Comparison of ENCODE assay signal across 26 cellular contexts in the genomic region with DNA sequence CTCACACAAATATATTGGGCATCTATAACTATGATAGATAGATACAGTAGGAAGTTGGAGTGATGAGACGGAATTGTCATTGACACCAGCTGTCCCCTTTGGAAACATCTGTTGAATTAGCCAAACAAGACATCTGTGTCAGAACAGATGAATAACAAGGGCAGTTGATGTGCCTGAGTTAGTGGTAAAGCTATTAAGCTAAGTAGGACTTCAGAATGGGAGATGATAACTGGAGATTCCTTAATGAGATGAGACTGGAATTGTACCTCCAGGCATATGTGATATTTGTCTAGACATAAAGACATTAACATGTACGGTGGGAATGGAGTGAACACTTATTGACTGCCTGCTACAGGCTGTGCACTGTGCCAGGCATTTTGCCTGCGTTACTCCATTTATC.
"Had no signal": no experiment of that assay in that cellular context is flagged by ENCODE, and none has a peak within 500 bp of the region (broad histone marks: within the 10 kb centered on the region; RNA-seq: fewer than 3 reads in every experiment).

No MANE protein-coding gene starts in this region.

- H3K4me2 ChIP-seq: hepatocyte, smooth muscle cell had no signal

- H2AFZ ChIP-seq: hepatocyte had no signal

- H3K4me3 ChIP-seq: adrenal gland, ascending aorta, cardiac muscle cell, colonic mucosa, gastroesophageal sphincter, hepatocyte, prostate gland, sigmoid colon, smooth muscle cell, stomach, suprapubic skin, tibial artery had no signal

- ATAC-seq: effector memory CD8-positive, alpha-beta T cell; gastroesophageal sphincter; left colon had no signal

- H3K9me3 ChIP-seq: adrenal gland, ascending aorta, colonic mucosa, gastroesophageal sphincter, neutrophil, prostate gland, sigmoid colon, stomach, suprapubic skin, tibial artery had no signal

- DNase-seq: activated CD4-positive, alpha-beta T cell treated with anti-CD3 and anti-CD28 coated beads for 4 hours; activated CD4-positive, alpha-beta T cell treated with anti-CD3 and anti-CD28 coated beads, Interleukin-2, amount 50 U/mL, for 4 hours; activated CD4-positive, CD25-positive, alpha-beta regulatory T cell; activated effector memory CD4-positive, alpha-beta T cell treated with anti-CD3 and anti-CD28 coated beads, Interleukin-2, amount 50 U/mL, for 16 hours; activated naive CD4-positive, alpha-beta T cell treated with anti-CD3 and anti-CD28 coated beads for 36 hours; activated naive CD8-positive, alpha-beta T cell treated with anti-CD3 and anti-CD28 coated beads for 36 hours; adrenal gland; cerebellar nuclear complex; colonic mucosa; effector memory CD8-positive, alpha-beta T cell; islet precursor cell; left colon; nephron progenitor cell; sigmoid colon; stimulated activated CD4-positive, alpha-beta T cell treated with anti-CD3 and anti-CD28 coated beads, Interleukin-2, amount 100 ng/mL, for 24 hours; stimulated activated naive B cell treated with anti-CD40 and anti-IgM and Interleukin-4, amounts not matched to agents 10 μg/mL and 1 μg/mL and 100 μg/mL, for 72 hours; stomach; tibial artery had no signal

- H3K36me3 ChIP-seq: adrenal gland, ascending aorta, cardiac muscle cell, colonic mucosa, gastroesophageal sphincter, neutrophil, prostate gland, sigmoid colon, suprapubic skin, tibial artery had no signal

- H3K4me1 ChIP-seq: colonic mucosa, prostate gland had no signal

- H3K27me3 ChIP-seq: adrenal gland, ascending aorta, cardiac muscle cell, colonic mucosa, gastroesophageal sphincter, hepatocyte, neutrophil, sigmoid colon, stomach, suprapubic skin, tibial artery had no signal

- H3K27ac ChIP-seq: ascending aorta, cardiac muscle cell, colonic mucosa, hepatocyte, neutrophil, prostate gland, stomach, suprapubic skin, tibial artery had no signal
